ENCODE assay signal across 14 cellular contexts in the genomic region with DNA sequence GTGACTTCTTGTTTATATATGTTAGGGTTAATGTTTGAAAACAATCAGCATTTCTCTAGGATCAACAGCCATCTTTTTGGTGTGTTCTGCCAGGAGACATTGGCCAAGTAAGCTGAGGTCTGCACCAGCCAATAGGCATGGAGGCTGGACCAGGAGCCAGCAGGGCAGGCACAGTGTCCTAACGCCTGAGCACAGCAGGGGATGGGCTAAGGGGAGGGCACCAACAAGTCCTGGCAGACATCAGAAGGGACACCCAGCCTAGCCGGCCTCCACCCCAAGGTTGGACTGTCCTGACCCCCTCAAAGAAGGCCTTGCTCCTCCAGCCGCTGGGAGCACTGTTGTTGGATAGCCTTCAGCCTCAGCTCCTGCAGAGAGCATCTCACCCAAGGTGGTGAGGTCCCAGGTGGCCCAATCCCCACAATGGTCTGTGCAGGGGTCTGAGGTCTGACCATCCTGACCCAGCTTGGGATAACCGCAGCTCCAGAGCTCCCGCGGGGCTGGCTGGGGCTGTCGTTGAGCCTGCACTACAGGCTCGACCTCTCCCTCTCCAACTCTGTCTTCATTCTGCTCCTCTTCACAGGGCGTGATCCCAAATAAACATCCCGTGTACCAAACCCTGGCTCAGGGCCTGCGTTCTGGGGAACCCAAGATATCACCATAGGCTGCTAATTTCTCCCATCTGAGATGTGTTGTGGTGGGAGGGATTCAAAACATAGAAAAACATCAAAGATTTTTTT. TPM values are rescaled to one million over a fixed set of nuclear protein-coding genes. Genes with fewer than 3 reads are reported as not detected.
DNase-seq lines count a peak whose midpoint lies in the region; ATAC-seq and TF ChIP-seq lines count a peak whose summit lies in the region.
"Had no signal": no experiment of that assay in that cellular context is flagged by ENCODE, and none has a peak within 500 bp of the region (broad histone marks: within the 10 kb centered on the region; RNA-seq: fewer than 3 reads in every experiment).

No MANE protein-coding gene starts in this region.

- TF ChIP-seq CTCF in GM12872 (IDR thresholded peaks at IDR 0.05; ENCODE audit: insufficient read depth, low read depth, low read length) (0 out of 3 replicates have a peak, but pooled peaks have one; percentile 1), VCaP (conservative IDR thresholded peaks at IDR 0.05) (no peak), hepatocyte (IDR thresholded peaks at IDR 0.05; ENCODE audit: poor library complexity) (no peak)

- H3K27ac Mint-ChIP-seq in activated CD8-positive, alpha-beta T cell treated with anti-CD3 and anti-CD28 coated beads, Interleukin-2, amount 10 ng/mL, durations not matched to agents 7 days and 5 days, result no peak overlapping the region
- H3K27ac Mint-ChIP-seq: activated naive CD4-positive, alpha-beta T cell treated with anti-CD3 and anti-CD28 coated beads, Interleukin-2, amount 50 U/mL, for 24 hours had no signal

- peaks cover 8% of the 10 kb centered on the region for H3K79me2 ChIP-seq in hepatocyte

- H3K27ac ChIP-seq in VCaP, result peak overlapping the region; percentile 8; the same call in 1 of the 2 replicates
- peak overlapping the region; percentile 23 for H3K27ac ChIP-seq in hepatocyte
- H3K27ac ChIP-seq in skin epidermis, result peak overlapping the region in 18 of 21 experiments; percentile 25 to 100 (median 63)
- H3K27ac ChIP-seq: pancreas had no signal

- no peaks in the 10 kb centered on the region for H3K36me3 Mint-ChIP-seq in activated CD8-positive, alpha-beta T cell treated with anti-CD3 and anti-CD28 coated beads, Interleukin-2, amount 10 ng/mL, durations not matched to agents 7 days and 5 days (ENCODE audit: low read depth)
- H3K36me3 Mint-ChIP-seq: activated naive CD4-positive, alpha-beta T cell treated with anti-CD3 and anti-CD28 coated beads, Interleukin-2, amount 50 U/mL, for 24 hours had no signal

- no peaks in the 10 kb centered on the region for H3K9me3 ChIP-seq in hepatocyte (ENCODE audit: low read depth)
- H3K9me3 ChIP-seq: pancreas, Peyer's patch, thoracic aorta had no signal

- no peak overlapping the region for H3K4me3 Mint-ChIP-seq in activated CD8-positive, alpha-beta T cell treated with anti-CD3 and anti-CD28 coated beads, Interleukin-2, amount 10 ng/mL, durations not matched to agents 7 days and 5 days
- H3K4me3 Mint-ChIP-seq: activated naive CD4-positive, alpha-beta T cell treated with anti-CD3 and anti-CD28 coated beads, Interleukin-2, amount 50 U/mL, for 24 hours had no signal

- H3K9me3 Mint-ChIP-seq in activated CD8-positive, alpha-beta T cell treated with anti-CD3 and anti-CD28 coated beads, Interleukin-2, amount 10 ng/mL, durations not matched to agents 7 days and 5 days (ENCODE audit: insufficient read depth), result no peaks in the 10 kb centered on the region
- H3K9me3 Mint-ChIP-seq: activated naive CD4-positive, alpha-beta T cell treated with anti-CD3 and anti-CD28 coated beads, Interleukin-2, amount 50 U/mL, for 24 hours had no signal

- no peaks in the 10 kb centered on the region for H3K36me3 ChIP-seq in hepatocyte (replicated peaks; ENCODE audit: insufficient read depth, low read depth)
- H3K36me3 ChIP-seq: pancreas, Peyer's patch, thoracic aorta had no signal

- ATAC-seq in GM18870 (IDR thresholded peaks at IDR 0.05; ENCODE audit: unreplicated experiment) (no peak), GM21360 (IDR thresholded peaks at IDR 0.05; ENCODE audit: unreplicated experiment) (no peak)
- no peak for ATAC-seq in activated CD8-positive, alpha-beta T cell treated with anti-CD3 and anti-CD28 coated beads, Interleukin-2, amount 10 ng/mL, durations not matched to agents 7 days and 5 days

- peaks cover 19% of the 10 kb centered on the region for H3K4me1 Mint-ChIP-seq in activated CD8-positive, alpha-beta T cell treated with anti-CD3 and anti-CD28 coated beads, Interleukin-2, amount 10 ng/mL, durations not matched to agents 7 days and 5 days (ENCODE audit: low read depth)

- no peaks in the 10 kb centered on the region for H4K20me1 ChIP-seq in hepatocyte (ENCODE audit: insufficient read depth, poor library complexity, severe bottlenecking)

- POLR2A ChIA-PET in activated CD8-positive, alpha-beta T cell treated with anti-CD3 and anti-CD28 coated beads, Interleukin-2, amount 10 ng/mL, durations not matched to agents 7 days and 5 days (lab: Charles Lee), result interaction anchor here (1.0 to 1.2 kb wide), 2 partner anchors 12 to 13 kb away, joined by 3 to 5 read pairs; no protein-coding TSS in a partner anchor

- no peak overlapping the region for H3K4me3 ChIP-seq in hepatocyte
- H3K4me3 ChIP-seq in skin epidermis, result no peak overlapping the region
- H3K4me3 ChIP-seq: pancreas, Peyer's patch, thoracic aorta had no signal

- no peak overlapping the region for H3K4me2 ChIP-seq in hepatocyte

- CTCF ChIA-PET in activated CD8-positive, alpha-beta T cell treated with anti-CD3 and anti-CD28 coated beads, Interleukin-2, amount 10 ng/mL, durations not matched to agents 7 days and 5 days (lab: Charles Lee), result interaction anchor here (0.6 to 3.9 kb wide), 48 partner anchors 11 to 1025 kb away, joined by 3 to 46 read pairs (median 4); partner anchors contain the start of genes NCL and TEX44

- no peaks in the 10 kb centered on the region for H3K27me3 ChIP-seq in hepatocyte
- H3K27me3 ChIP-seq: pancreas, Peyer's patch had no signal

- DNase-seq in hepatocyte (ENCODE audit: low spot score) (no peak), NCI-H2171 (lab: John Stamatoyannopoulos, UW) (no peak)
- no peak for DNase-seq in activated CD8-positive, alpha-beta T cell treated with anti-CD3 and anti-CD28 coated beads, Interleukin-2, amount 10 ng/mL, durations not matched to agents 7 days and 5 days
- DNase-seq: NCI-H187 treated with DMSO at 0.1 percent for 48 hours had no signal

- WGBS in hepatocyte (ENCODE audit: low lambda C conversion rate, missing lambda C conversion rate), result 83% methylated on average over 11 of the region's 11 CpGs

- H3K27me3 Mint-ChIP-seq in activated CD8-positive, alpha-beta T cell treated with anti-CD3 and anti-CD28 coated beads, Interleukin-2, amount 10 ng/mL, durations not matched to agents 7 days and 5 days (ENCODE audit: low read depth), result peaks cover 6% of the 10 kb centered on the region
- H3K27me3 Mint-ChIP-seq: activated naive CD4-positive, alpha-beta T cell treated with anti-CD3 and anti-CD28 coated beads, Interleukin-2, amount 50 U/mL, for 24 hours had no signal

- H3K4me1 ChIP-seq in hepatocyte (ENCODE audit: insufficient read depth), result peaks cover 20% of the 10 kb centered on the region

- H2AFZ ChIP-seq in hepatocyte, result no peak overlapping the region

- H3K9me2 ChIP-seq in hepatocyte (replicated peaks; ENCODE audit: insufficient read depth), result no peaks in the 10 kb centered on the region

RNA-seq across cellular contexts. Expression of gene TEX44, which starts 8.1 kb away (rescaled TPM):
- not detected in 2 replicates for total RNA-seq in hepatocyte
- polyA plus RNA-seq in hepatocyte, result not detected in 2 replicates
- total RNA-seq in activated CD8-positive, alpha-beta T cell treated with anti-CD3 and anti-CD28 coated beads, Interleukin-2, amount 10 ng/mL, durations not matched to agents 7 days and 5 days, result not detected
- total RNA-seq: MCF 10A, pancreas, Peyer's patch, thoracic aorta had no signal
- polyA plus RNA-seq: pancreas had no signal

Comparison
In these comparisons a context has a peak if more than half of its experiments do, and no peak if none do; other contexts are left out.
1. H3K27ac ChIP-seq: peak in every context shown above with its lines; median percentile 63 in skin epidermis; 23 in hepatocyte; 8 in VCaP.